27 cellular contexts compared by ENCODE assay signal in the genomic region with DNA sequence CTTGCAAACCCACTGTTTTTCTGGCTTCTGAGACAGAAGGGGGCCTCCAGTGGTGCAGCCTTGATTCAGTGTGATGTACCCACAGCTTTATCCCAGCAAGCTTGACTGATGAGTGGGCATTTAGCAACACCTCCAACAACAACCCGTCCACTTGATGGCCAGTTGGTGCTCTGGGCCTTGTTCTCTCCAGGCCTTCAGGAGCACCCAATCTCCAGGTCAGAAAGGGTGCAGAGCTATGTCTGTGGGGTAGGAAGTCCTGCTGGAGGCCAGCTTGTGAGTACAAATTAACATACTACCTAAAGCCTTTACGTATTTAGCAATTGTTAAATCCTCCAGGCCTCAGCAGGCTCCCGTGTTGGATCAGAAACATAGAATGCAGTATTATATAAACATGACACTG. TPM values are rescaled to one million over a fixed set of nuclear protein-coding genes. Genes with fewer than 3 reads are reported as not detected.
DNase-seq lines count a peak whose midpoint lies in the region; FAIRE-seq and TF ChIP-seq lines count a peak whose summit lies in the region.
"Had no signal": no experiment of that assay in that cellular context is flagged by ENCODE, and none has a peak within 500 bp of the region (broad histone marks: within the 10 kb centered on the region; RNA-seq: fewer than 3 reads in every experiment).

No MANE protein-coding gene starts in this region.

- H3K4me1 Mint-ChIP-seq in activated CD4-positive, alpha-beta T cell treated with anti-CD3 and anti-CD28 coated beads, Interleukin-2, amount 10 ng/mL, durations not matched to agents 24 days and 14 days = no peaks in the 10 kb centered on the region
- H3K4me1 Mint-ChIP-seq in endodermal cell = peaks cover 21% of the 10 kb centered on the region
- H3K4me1 Mint-ChIP-seq: CD4-positive, alpha-beta memory T cell; CD8-positive, alpha-beta memory T cell had no signal

- no peak overlapping the region for H3K4ac ChIP-seq in neuronal stem cell (ENCODE audit: low read length)

- peak overlapping the region; percentile 92 for H4K91ac ChIP-seq in neuronal stem cell (ENCODE audit: low read depth, low read length, poor library complexity)

- peaks cover 5% of the 10 kb centered on the region for H3K4me1 ChIP-seq in endodermal cell (ENCODE audit: control insufficient read depth, insufficient read depth, low read length)
- no peaks in the 10 kb centered on the region for H3K4me1 ChIP-seq in neuronal stem cell (ENCODE audit: control insufficient read depth in 2 of 2, insufficient read depth in 1 of 2, low read depth in 1 of 2, low read length in 2 of 2)
- H3K4me1 ChIP-seq in kidney (ENCODE audit: control insufficient read depth in 1 of 2, insufficient read depth in 1 of 2, low read depth in 1 of 2, low read length in 2 of 2) = no peaks in the 10 kb centered on the region
- H3K4me1 ChIP-seq in colonic mucosa = no peaks in the 10 kb centered on the region
- H3K4me1 ChIP-seq: BE2C, BLaER1 had no signal

- no peaks in the 10 kb centered on the region for H3K27me3 Mint-ChIP-seq in activated CD4-positive, alpha-beta T cell treated with anti-CD3 and anti-CD28 coated beads, Interleukin-2, amount 10 ng/mL, durations not matched to agents 24 days and 14 days
- H3K27me3 Mint-ChIP-seq in endodermal cell (ENCODE audit: insufficient read depth) = peaks cover under 1% of the 10 kb centered on the region
- H3K27me3 Mint-ChIP-seq: CD4-positive, alpha-beta memory T cell; CD4-positive, CD25-positive, alpha-beta regulatory T cell; CD8-positive, alpha-beta memory T cell had no signal

- no peak overlapping the region for H3K4me3 Mint-ChIP-seq in activated CD4-positive, alpha-beta T cell treated with anti-CD3 and anti-CD28 coated beads, Interleukin-2, amount 10 ng/mL, durations not matched to agents 24 days and 14 days
- no peak overlapping the region for H3K4me3 Mint-ChIP-seq in endodermal cell
- H3K4me3 Mint-ChIP-seq: CD14-positive monocyte; CD4-positive, alpha-beta memory T cell; CD4-positive, CD25-positive, alpha-beta regulatory T cell; CD8-positive, alpha-beta memory T cell had no signal

- no peak overlapping the region for H2AFZ ChIP-seq in neuronal stem cell (ENCODE audit: low read length)

- H3K9ac ChIP-seq in endodermal cell (ENCODE audit: extremely low read depth, low read length, poor library complexity, severe bottlenecking) (no peak overlapping the region), neuronal stem cell (ENCODE audit: low read depth, low read length, poor library complexity) (no peak overlapping the region), kidney (ENCODE audit: low read length in 2 of 2) (no peak overlapping the region), colonic mucosa (ENCODE audit: low read depth in 2 of 2, low read length in 2 of 2) (no peak overlapping the region)
- H3K9ac ChIP-seq: BLaER1 had no signal

- no peak overlapping the region for H4K8ac ChIP-seq in neuronal stem cell (ENCODE audit: low read depth, low read length)

- intact Hi-C loops in activated CD4-positive, alpha-beta T cell treated with anti-CD3 and anti-CD28 coated beads, Interleukin-2, amount 10 ng/mL, durations not matched to agents 24 days and 14 days (cut with micrococcal nuclease) = no loop called here
- intact Hi-C loops in kidney (cut with DNase I) = no loop called here
- intact Hi-C loops in colonic mucosa (cut with DNase I) = no loop called here

- no peak overlapping the region for H2BK15ac ChIP-seq in neuronal stem cell (ENCODE audit: low read length)

- no peak overlapping the region for H3K23ac ChIP-seq in neuronal stem cell (ENCODE audit: low read depth, low read length, poor library complexity)

- H3K27me3 ChIP-seq in endodermal cell (ENCODE audit: control insufficient read depth, insufficient read depth, low read length, poor library complexity, severe bottlenecking) = no peaks in the 10 kb centered on the region
- H3K27me3 ChIP-seq in neuronal stem cell (ENCODE audit: control insufficient read depth in 3 of 3, insufficient read depth in 3 of 3, low read depth in 1 of 3, low read length in 3 of 3) = no peaks in the 10 kb centered on the region
- no peaks in the 10 kb centered on the region for H3K27me3 ChIP-seq in colonic mucosa
- H3K27me3 ChIP-seq: BE2C, BLaER1 had no signal

- H3K4me3 ChIP-seq in endodermal cell (ENCODE audit: low read length) (no peak overlapping the region), neuronal stem cell (ENCODE audit: low read length in 2 of 2) (no peak overlapping the region), kidney (ENCODE audit: low read length in 2 of 2) (no peak overlapping the region), colonic mucosa (no peak overlapping the region)
- H3K4me3 ChIP-seq: BLaER1, GM12878 had no signal

- H3K79me1 ChIP-seq in neuronal stem cell (ENCODE audit: low read depth, low read length) = no peaks in the 10 kb centered on the region

- H2BK5ac ChIP-seq in neuronal stem cell (ENCODE audit: low read length) = no peak overlapping the region

- WGBS in endodermal cell (ENCODE audit: insufficient coverage in 1 of 2, insufficient read length in 1 of 2), 2 experiments = 99 to 100% methylated on average over 1 to 3 of the region's 3 CpGs
- WGBS in neuronal stem cell (ENCODE audit: extremely low coverage in 2 of 2, insufficient read length in 2 of 2, insufficient replicate concordance in 1 of 2), 2 donors = no CpG with 5 or more reads among the region's 3 CpGs

- no peaks in the 10 kb centered on the region for H3K36me3 Mint-ChIP-seq in activated CD4-positive, alpha-beta T cell treated with anti-CD3 and anti-CD28 coated beads, Interleukin-2, amount 10 ng/mL, durations not matched to agents 24 days and 14 days (ENCODE audit: low read depth)
- no peaks in the 10 kb centered on the region for H3K36me3 Mint-ChIP-seq in endodermal cell (ENCODE audit: low read depth)
- H3K36me3 Mint-ChIP-seq: CD14-positive monocyte; CD4-positive, alpha-beta memory T cell; CD4-positive, CD25-positive, alpha-beta regulatory T cell had no signal

- no peak overlapping the region for H2AK5ac ChIP-seq in neuronal stem cell (ENCODE audit: low read depth, low read length)

- H3K27ac Mint-ChIP-seq in activated CD4-positive, alpha-beta T cell treated with anti-CD3 and anti-CD28 coated beads, Interleukin-2, amount 10 ng/mL, durations not matched to agents 24 days and 14 days = no peak overlapping the region
- no peak overlapping the region for H3K27ac Mint-ChIP-seq in endodermal cell
- H3K27ac Mint-ChIP-seq: CD14-positive monocyte; CD4-positive, alpha-beta memory T cell; CD4-positive, CD25-positive, alpha-beta regulatory T cell; CD8-positive, alpha-beta memory T cell had no signal

- H3K9me3 ChIP-seq in endodermal cell (ENCODE audit: control insufficient read depth, low read length) (no peaks in the 10 kb centered on the region), neuronal stem cell (replicated peaks in 1 of 2; ENCODE audit: control insufficient read depth in 2 of 2, insufficient read depth in 1 of 2, low read depth in 1 of 2, low read length in 2 of 2) (no peaks in the 10 kb centered on the region), kidney (ENCODE audit: control insufficient read depth in 1 of 2, low read length in 2 of 2) (no peaks in the 10 kb centered on the region), colonic mucosa (no peaks in the 10 kb centered on the region)
- H3K9me3 ChIP-seq: BE2C, BLaER1 had no signal

- no peaks in the 10 kb centered on the region for H3K9me3 Mint-ChIP-seq in activated CD4-positive, alpha-beta T cell treated with anti-CD3 and anti-CD28 coated beads, Interleukin-2, amount 10 ng/mL, durations not matched to agents 24 days and 14 days
- no peaks in the 10 kb centered on the region for H3K9me3 Mint-ChIP-seq in endodermal cell
- H3K9me3 Mint-ChIP-seq: CD4-positive, alpha-beta memory T cell; CD4-positive, CD25-positive, alpha-beta regulatory T cell; CD8-positive, alpha-beta memory T cell had no signal

- TF ChIP-seq CTCF in endodermal cell (conservative IDR thresholded peaks at IDR 0.05) (no peak), kidney (IDR thresholded peaks at IDR 0.05; ENCODE audit: borderline replicate concordance, extremely low read depth, insufficient read depth) (no peak), colonic mucosa (IDR thresholded peaks at IDR 0.05) (no peak)

- H3K14ac ChIP-seq in neuronal stem cell (ENCODE audit: low read length) = no peak overlapping the region

- H2BK12ac ChIP-seq in neuronal stem cell (ENCODE audit: low read length) = no peak overlapping the region

- H2BK120ac ChIP-seq in neuronal stem cell (ENCODE audit: low read depth, low read length) = no peak overlapping the region

- H3K4me2 ChIP-seq in neuronal stem cell (ENCODE audit: insufficient read depth, low read length, poor library complexity, severe bottlenecking) = no peak overlapping the region
- H3K4me2 ChIP-seq: BLaER1 had no signal

- no peak overlapping the region for H3K27ac ChIP-seq in endodermal cell (ENCODE audit: low read depth, low read length)
- H3K27ac ChIP-seq in neuronal stem cell (replicated peaks; ENCODE audit: low read length) = no peak overlapping the region
- H3K27ac ChIP-seq in kidney (ENCODE audit: low read depth in 2 of 2, low read length in 2 of 2) = no peak overlapping the region
- no peak overlapping the region for H3K27ac ChIP-seq in colonic mucosa
- H3K27ac ChIP-seq: BLaER1 had no signal

- no peak overlapping the region for H3K18ac ChIP-seq in neuronal stem cell (ENCODE audit: low read length)

- peaks cover 4% of the 10 kb centered on the region for H3K36me3 ChIP-seq in endodermal cell (ENCODE audit: control insufficient read depth, insufficient read depth, low read length)
- peaks cover 0 to 12% of the 10 kb centered on the region in 2 donors for H3K36me3 ChIP-seq in neuronal stem cell (replicated peaks in 1 of 2; ENCODE audit: control insufficient read depth in 2 of 2, insufficient read depth in 2 of 2, low read length in 2 of 2)
- no peaks in the 10 kb centered on the region for H3K36me3 ChIP-seq in kidney (ENCODE audit: control insufficient read depth in 1 of 2, insufficient read depth in 2 of 2, low read length in 2 of 2)
- H3K36me3 ChIP-seq in colonic mucosa = no peaks in the 10 kb centered on the region
- H3K36me3 ChIP-seq: BE2C had no signal

- peak; percentile 51 for DNase-seq in activated CD4-positive, alpha-beta T cell treated with anti-CD3 and anti-CD28 coated beads, Interleukin-2, amount 10 ng/mL, durations not matched to agents 24 days and 14 days
- no peak for DNase-seq in activated CD4-positive, alpha-beta T cell treated with anti-CD3 and anti-CD28 coated beads, Interleukin-2, amount 50 U/mL, for 4 hours
- peak; percentile 22 for DNase-seq in endodermal cell
- no peak for DNase-seq in neuronal stem cell (ENCODE audit: low spot score)
- DNase-seq in kidney = no peak
- no peak for DNase-seq in colonic mucosa
- DNase-seq: 8988T; ACHN; BE2C; C1 segment of cervical spinal cord; CD4-positive, alpha-beta memory T cell; CD4-positive, CD25-positive, alpha-beta regulatory T cell; CD8-positive, alpha-beta memory T cell; COR-L47; DMS 273 treated with DMSO at 0.1 percent for 48 hours; DMS153; DMS53; DMS79; DND-41; EL; GDM1 had no signal

- FAIRE-seq in kidney (lab: Jason Lieb, UNC) = no peak
- FAIRE-seq: A204.1, GM12878, GM12892, GM18507 had no signal

RNA-seq across cellular contexts. Expression of a gene that starts 10.1 kb away (rescaled TPM):
- 15.7 and 16.8 TPM in 2 replicates for total RNA-seq in activated CD4-positive, alpha-beta T cell treated with anti-CD3 and anti-CD28 coated beads, Interleukin-2, amount 10 ng/mL, durations not matched to agents 24 days and 14 days
- total RNA-seq in endodermal cell = 1 to 10 TPM; 5.3 to 5.9 TPM
- 8.0 TPM for polyA plus RNA-seq in endodermal cell (2013, experiment 1 of 2)
- 5.8 TPM for polyA plus RNA-seq in endodermal cell (2013, experiment 2 of 2)
- polyA plus RNA-seq in neuronal stem cell (2013, experiment 1 of 2) = 4.1 TPM
- 4.4 TPM for polyA plus RNA-seq in neuronal stem cell (2013, experiment 2 of 2)
- total RNA-seq in kidney = 18.4 TPM
- 9.7 TPM for polyA plus RNA-seq in kidney (ENCODE audit: insufficient read depth, low read depth, low replicate concordance)
- total RNA-seq in colonic mucosa = 10 to 100 TPM in 1 of 2 donors, 1 to 10 TPM in 1; 9.8 to 13.5 TPM

RNA-seq across cellular contexts. Expression of a gene that starts 27.4 kb away (rescaled TPM):
- total RNA-seq in activated CD4-positive, alpha-beta T cell treated with anti-CD3 and anti-CD28 coated beads, Interleukin-2, amount 10 ng/mL, durations not matched to agents 24 days and 14 days = 2,172 and 2,196 TPM in 2 replicates
- total RNA-seq in endodermal cell (1,000 to 10,000 TPM; 1,942 to 1,975 TPM), kidney (1,240 TPM), colonic mucosa (1,000 to 10,000 TPM; 1,252 to 1,403 TPM)
- polyA plus RNA-seq in endodermal cell (2013, experiment 1 of 2) = 2,359 TPM
- 2,067 TPM for polyA plus RNA-seq in endodermal cell (2013, experiment 2 of 2)
- polyA plus RNA-seq in neuronal stem cell (2013, experiment 1 of 2) = 3,697 TPM
- 3,656 TPM for polyA plus RNA-seq in neuronal stem cell (2013, experiment 2 of 2)
- polyA plus RNA-seq in kidney (ENCODE audit: insufficient read depth, low read depth, low replicate concordance) = 1,699 TPM

RNA-seq across cellular contexts. Expression of a gene that starts 48.0 kb away (rescaled TPM):
- total RNA-seq in activated CD4-positive, alpha-beta T cell treated with anti-CD3 and anti-CD28 coated beads, Interleukin-2, amount 10 ng/mL, durations not matched to agents 24 days and 14 days = 31.6 and 35.2 TPM in 2 replicates
- total RNA-seq in endodermal cell (10 to 100 TPM; 37.5 to 41.7 TPM), kidney (34.9 TPM), colonic mucosa (10 to 100 TPM; 22.2 to 41.1 TPM)
- polyA plus RNA-seq in endodermal cell (2013, experiment 1 of 2) = 29.1 TPM
- polyA plus RNA-seq in endodermal cell (2013, experiment 2 of 2) = 23.7 TPM
- polyA plus RNA-seq in neuronal stem cell (2013, experiment 1 of 2) = 21.0 TPM
- polyA plus RNA-seq in neuronal stem cell (2013, experiment 2 of 2) = 21.3 TPM
- 21.8 TPM for polyA plus RNA-seq in kidney (ENCODE audit: insufficient read depth, low read depth, low replicate concordance)

Comparison
In these comparisons a context has a peak if more than half of its experiments do, and no peak if none do; other contexts are left out.
1. DNase-seq: peak in activated CD4-positive, alpha-beta T cell treated with anti-CD3 and anti-CD28 coated beads, Interleukin-2, amount 10 ng/mL, durations not matched to agents 24 days and 14 days (single experiment) and endodermal cell (single experiment); none in activated CD4-positive, alpha-beta T cell treated with anti-CD3 and anti-CD28 coated beads, Interleukin-2, amount 50 U/mL, for 4 hours (0 of 2), neuronal stem cell (single experiment), kidney (single experiment) and colonic mucosa (single experiment).